In the genomic region with DNA sequence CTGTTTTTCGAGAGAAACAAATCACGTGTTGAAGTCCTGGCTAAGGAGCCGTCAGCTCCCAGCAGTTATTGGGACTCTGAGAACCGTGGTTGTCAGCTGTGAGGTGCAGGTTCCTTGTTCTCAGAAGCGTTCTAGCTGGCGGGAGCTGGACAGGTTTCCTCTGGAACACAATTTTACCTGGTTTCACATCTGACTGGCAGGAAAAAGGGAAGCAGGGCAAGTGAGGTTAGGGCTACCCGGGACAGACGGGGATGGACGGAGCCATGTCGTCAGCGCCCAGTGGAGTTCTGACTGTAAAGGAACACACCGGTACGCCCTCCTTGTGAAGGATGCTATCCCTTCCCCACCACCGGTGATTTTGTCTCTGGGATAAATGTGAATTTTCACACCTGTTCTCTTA, we compare ENCODE assay signal across 18 cellular contexts.
"Had no signal": no experiment of that assay in that cellular context is flagged by ENCODE, and none has a peak within 500 bp of the region (broad histone marks: within the 10 kb centered on the region; RNA-seq: fewer than 3 reads in every experiment).

No MANE protein-coding gene starts in this region.

- H3K9me3 Mint-ChIP-seq: naive thymus-derived CD4-positive, alpha-beta T cell; neural crest cell had no signal

- H3K27me3 Mint-ChIP-seq: naive thymus-derived CD4-positive, alpha-beta T cell had no signal

- H3K4me3 Mint-ChIP-seq: naive thymus-derived CD4-positive, alpha-beta T cell; neural crest cell had no signal

- H3K27ac ChIP-seq: pancreas, psoas muscle, right lobe of liver, skin epidermis, stomach had no signal

- ATAC-seq: esophagus mucosa; heart left ventricle; naive thymus-derived CD4-positive, alpha-beta T cell; pancreas; psoas muscle; right lobe of liver had no signal

- H3K27me3 ChIP-seq: heart left ventricle, pancreas, right lobe of liver, stomach had no signal

- H3K36me3 ChIP-seq: right lobe of liver had no signal

- H3K9me3 ChIP-seq: heart left ventricle, pancreas, psoas muscle, right lobe of liver, stomach had no signal

- H3K27ac Mint-ChIP-seq: naive thymus-derived CD4-positive, alpha-beta T cell had no signal

- H3K4me3 ChIP-seq: coronary artery, heart left ventricle, pancreas, psoas muscle, right lobe of liver, skin epidermis, stomach had no signal

- DNase-seq: caudate nucleus; effector CD4-positive, alpha-beta T cell; heart left ventricle; hippocampal formation; kidney glomerular epithelial cell; naive thymus-derived CD4-positive, alpha-beta T cell; psoas muscle; retina; right lobe of liver; stimulated activated CD4-positive, alpha-beta T cell treated with anti-CD3 and anti-CD28 coated beads, Interleukin-12 subunit alpha, Interleukin-12 subunit beta, amount 100 ng/mL, for 4 hours; stimulated activated naive CD4-positive, alpha-beta T cell; stomach; trophoblast cell had no signal

- H3K36me3 Mint-ChIP-seq: naive thymus-derived CD4-positive, alpha-beta T cell had no signal

- H3K4me1 ChIP-seq: pancreas, psoas muscle, right lobe of liver had no signal
